In the genomic region with DNA sequence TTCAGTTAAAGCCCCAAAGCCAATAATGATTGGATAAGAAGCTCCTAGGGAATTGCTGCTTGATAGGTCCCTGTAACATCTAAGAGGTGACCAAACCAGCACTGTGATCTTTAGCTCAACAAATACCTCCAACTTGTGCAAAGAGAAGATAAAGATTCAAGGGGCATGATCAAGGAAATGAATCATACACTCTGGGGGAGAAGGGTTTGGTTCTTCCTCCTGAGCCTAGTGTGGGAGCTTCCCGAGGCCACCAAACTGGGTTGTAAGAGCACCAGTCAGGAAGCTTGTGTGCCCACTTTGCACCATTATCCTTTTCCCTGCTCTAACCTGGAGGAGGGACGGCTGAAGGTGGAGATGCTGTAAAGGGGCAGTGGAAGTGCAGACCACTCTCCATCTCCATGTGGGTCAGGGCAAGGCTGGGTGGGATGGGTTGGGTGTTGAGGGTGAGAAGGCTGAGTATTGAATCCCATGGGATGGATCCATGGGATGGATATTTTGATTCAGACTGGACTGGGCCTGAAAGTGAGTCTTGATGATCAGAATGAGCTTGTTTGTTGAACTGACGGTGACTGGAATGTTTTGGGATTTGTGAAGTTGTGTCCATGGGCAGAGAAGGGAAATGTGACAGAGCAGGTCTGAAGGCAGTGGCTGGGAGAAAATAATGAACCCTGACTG, we compare ENCODE assay signal across 1 cellular context.
A peak's percentile ranks its signal among the peaks of the same experiment; 100 is the strongest.
TF ChIP-seq lines count a peak whose summit lies in the region.

No MANE protein-coding gene starts in this region.

TF ChIP-seq in K562, 482 proteins besides CTCF, POLR2A, EP300 and RAD21 (continues in another document):
- no peak for TF ChIP-seq RAD51 (IDR thresholded peaks at IDR 0.05; ENCODE audit: borderline replicate concordance, low read depth)
- TF ChIP-seq FOS (IDR thresholded peaks at IDR 0.05; ENCODE audit: extremely low read depth, insufficient read length): peak; percentile 50
- TF ChIP-seq BCLAF1 (IDR thresholded peaks at IDR 0.05; ENCODE audit: borderline replicate concordance in 1 of 2, control insufficient read depth in 1 of 2, low read depth in 2 of 2, low read length in 1 of 2): 0 out of 4 replicates have a peak, but pooled peaks of 1 of the 2 experiments have one; percentile 29
- TF ChIP-seq ZNF589 (CRISPR knock-in tag; IDR thresholded peaks at IDR 0.05; ENCODE audit: low read depth): 0 out of 2 replicates have a peak, but pooled peaks have one; percentile 71
- TF ChIP-seq BHLHE40 (IDR thresholded peaks at IDR 0.05; ENCODE audit: low read length): 0 out of 2 replicates have a peak, but pooled peaks have one; percentile 9
- TF ChIP-seq DPF2 (IDR thresholded peaks at IDR 0.05): peak; percentile 96
- 0 out of 2 replicates have a peak, but pooled peaks have one; percentile 30 for TF ChIP-seq CTBP1 (IDR thresholded peaks at IDR 0.05; ENCODE audit: borderline replicate concordance)
- TF ChIP-seq ZC3H4 (CRISPR knock-in tag; IDR thresholded peaks at IDR 0.05; ENCODE audit: borderline replicate concordance): no peak
- peak; percentile 86 for TF ChIP-seq SMARCC2 (IDR thresholded peaks at IDR 0.05; ENCODE audit: low read depth)
- TF ChIP-seq SOX6 (IDR thresholded peaks at IDR 0.05): peak; percentile 36; the same call in 1 of the 2 replicates
- no peak for TF ChIP-seq CGGBP1 (CRISPR knock-in tag; IDR thresholded peaks at IDR 0.05)
- no peak for TF ChIP-seq BRF1 (IDR thresholded peaks at IDR 0.05; ENCODE audit: borderline replicate concordance, extremely low read depth, insufficient read length)
- 0 out of 2 replicates have a peak, but pooled peaks have one; percentile 31 for TF ChIP-seq CBX5 (IDR thresholded peaks at IDR 0.05; ENCODE audit: borderline replicate concordance, low read depth)
- peak in 1 of 2 experiments; percentile 76; a peak in 1 of 4 replicates for TF ChIP-seq FOXA3 (CRISPR knock-in tag; conservative IDR thresholded peaks at IDR 0.05 in 1 of 2, IDR thresholded peaks at IDR 0.05 in 1 of 2)
- peak; percentile 96 for TF ChIP-seq SMARCA4 (IDR thresholded peaks at IDR 0.05)
- TF ChIP-seq ETV5 (CRISPR knock-in tag; IDR thresholded peaks at IDR 0.05; ENCODE audit: low read depth): peak; percentile 75; the same call in 1 of the 2 replicates
- TF ChIP-seq MNT (conservative IDR thresholded peaks at IDR 0.05): 0 out of 4 replicates have a peak, but pooled peaks of 1 of the 2 experiments have one; percentile 19
- TF ChIP-seq BMI1 (IDR thresholded peaks at IDR 0.05; ENCODE audit: low read length): no peak
- TF ChIP-seq PML (IDR thresholded peaks at IDR 0.05; ENCODE audit: low read length): peak; percentile 75; the same call in 1 of the 2 replicates
- TF ChIP-seq, protein P1, sequence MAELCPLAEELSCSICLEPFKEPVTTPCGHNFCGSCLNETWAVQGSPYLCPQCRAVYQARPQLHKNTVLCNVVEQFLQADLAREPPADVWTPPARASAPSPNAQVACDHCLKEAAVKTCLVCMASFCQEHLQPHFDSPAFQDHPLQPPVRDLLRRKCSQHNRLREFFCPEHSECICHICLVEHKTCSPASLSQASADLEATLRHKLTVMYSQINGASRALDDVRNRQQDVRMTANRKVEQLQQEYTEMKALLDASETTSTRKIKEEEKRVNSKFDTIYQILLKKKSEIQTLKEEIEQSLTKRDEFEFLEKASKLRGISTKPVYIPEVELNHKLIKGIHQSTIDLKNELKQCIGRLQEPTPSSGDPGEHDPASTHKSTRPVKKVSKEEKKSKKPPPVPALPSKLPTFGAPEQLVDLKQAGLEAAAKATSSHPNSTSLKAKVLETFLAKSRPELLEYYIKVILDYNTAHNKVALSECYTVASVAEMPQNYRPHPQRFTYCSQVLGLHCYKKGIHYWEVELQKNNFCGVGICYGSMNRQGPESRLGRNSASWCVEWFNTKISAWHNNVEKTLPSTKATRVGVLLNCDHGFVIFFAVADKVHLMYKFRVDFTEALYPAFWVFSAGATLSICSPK (IDR thresholded peaks at IDR 0.05; ENCODE audit: borderline replicate concordance): no peak
- TF ChIP-seq NCOR1 (IDR thresholded peaks at IDR 0.05): peak; percentile 83
- TF ChIP-seq ZNF175 (CRISPR knock-in tag; IDR thresholded peaks at IDR 0.05; ENCODE audit: low read depth): peak; percentile 74
- TF ChIP-seq FOXM1 (IDR thresholded peaks at IDR 0.05; ENCODE audit: low read depth): peak; percentile 62; the same call in 1 of the 2 replicates
- no peak for TF ChIP-seq FOXM1 (CRISPR knock-in tag; IDR thresholded peaks at IDR 0.05; ENCODE audit: low read depth)
- TF ChIP-seq CBFA2T3 (IDR thresholded peaks at IDR 0.05): peak; percentile 94
- no peak for TF ChIP-seq SREBF2 (CRISPR knock-in tag; IDR thresholded peaks at IDR 0.05)
- no peak for TF ChIP-seq TAF9B (IDR thresholded peaks at IDR 0.05; ENCODE audit: partially characterized antibody)
- peak; percentile 29; the same call in 1 of the 2 replicates for TF ChIP-seq NFRKB (IDR thresholded peaks at IDR 0.05; ENCODE audit: low read depth)
- peak in 1 of 2 experiments; percentile 41; a peak in 1 of 3 replicates for TF ChIP-seq CBX3 (IDR thresholded peaks at IDR 0.05; ENCODE audit: borderline replicate concordance in 1 of 2, low read length in 2 of 2)
- peak; percentile 90 for TF ChIP-seq TCF3 (CRISPR knock-in tag; IDR thresholded peaks at IDR 0.05)
- TF ChIP-seq RCOR1 (IDR thresholded peaks at IDR 0.05; ENCODE audit: borderline replicate concordance in 1 of 2, low read depth in 2 of 2, low read length in 2 of 2): peak in 1 of 2 experiments; percentile 76; a peak in 1 of 4 replicates
- TF ChIP-seq, protein P2, sequence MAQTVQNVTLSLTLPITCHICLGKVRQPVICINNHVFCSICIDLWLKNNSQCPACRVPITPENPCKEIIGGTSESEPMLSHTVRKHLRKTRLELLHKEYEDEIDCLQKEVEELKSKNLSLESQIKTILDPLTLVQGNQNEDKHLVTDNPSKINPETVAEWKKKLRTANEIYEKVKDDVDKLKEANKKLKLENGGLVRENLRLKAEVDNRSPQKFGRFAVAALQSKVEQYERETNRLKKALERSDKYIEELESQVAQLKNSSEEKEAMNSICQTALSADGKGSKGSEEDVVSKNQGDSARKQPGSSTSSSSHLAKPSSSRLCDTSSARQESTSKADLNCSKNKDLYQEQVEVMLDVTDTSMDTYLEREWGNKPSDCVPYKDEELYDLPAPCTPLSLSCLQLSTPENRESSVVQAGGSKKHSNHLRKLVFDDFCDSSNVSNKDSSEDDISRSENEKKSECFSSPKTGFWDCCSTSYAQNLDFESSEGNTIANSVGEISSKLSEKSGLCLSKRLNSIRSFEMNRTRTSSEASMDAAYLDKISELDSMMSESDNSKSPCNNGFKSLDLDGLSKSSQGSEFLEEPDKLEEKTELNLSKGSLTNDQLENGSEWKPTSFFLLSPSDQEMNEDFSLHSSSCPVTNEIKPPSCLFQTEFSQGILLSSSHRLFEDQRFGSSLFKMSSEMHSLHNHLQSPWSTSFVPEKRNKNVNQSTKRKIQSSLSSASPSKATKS (CRISPR knock-in tag; IDR thresholded peaks at IDR 0.05): no peak
- no peak for TF ChIP-seq ZNF212 (CRISPR knock-in tag; IDR thresholded peaks at IDR 0.05)
- TF ChIP-seq, protein P3, sequence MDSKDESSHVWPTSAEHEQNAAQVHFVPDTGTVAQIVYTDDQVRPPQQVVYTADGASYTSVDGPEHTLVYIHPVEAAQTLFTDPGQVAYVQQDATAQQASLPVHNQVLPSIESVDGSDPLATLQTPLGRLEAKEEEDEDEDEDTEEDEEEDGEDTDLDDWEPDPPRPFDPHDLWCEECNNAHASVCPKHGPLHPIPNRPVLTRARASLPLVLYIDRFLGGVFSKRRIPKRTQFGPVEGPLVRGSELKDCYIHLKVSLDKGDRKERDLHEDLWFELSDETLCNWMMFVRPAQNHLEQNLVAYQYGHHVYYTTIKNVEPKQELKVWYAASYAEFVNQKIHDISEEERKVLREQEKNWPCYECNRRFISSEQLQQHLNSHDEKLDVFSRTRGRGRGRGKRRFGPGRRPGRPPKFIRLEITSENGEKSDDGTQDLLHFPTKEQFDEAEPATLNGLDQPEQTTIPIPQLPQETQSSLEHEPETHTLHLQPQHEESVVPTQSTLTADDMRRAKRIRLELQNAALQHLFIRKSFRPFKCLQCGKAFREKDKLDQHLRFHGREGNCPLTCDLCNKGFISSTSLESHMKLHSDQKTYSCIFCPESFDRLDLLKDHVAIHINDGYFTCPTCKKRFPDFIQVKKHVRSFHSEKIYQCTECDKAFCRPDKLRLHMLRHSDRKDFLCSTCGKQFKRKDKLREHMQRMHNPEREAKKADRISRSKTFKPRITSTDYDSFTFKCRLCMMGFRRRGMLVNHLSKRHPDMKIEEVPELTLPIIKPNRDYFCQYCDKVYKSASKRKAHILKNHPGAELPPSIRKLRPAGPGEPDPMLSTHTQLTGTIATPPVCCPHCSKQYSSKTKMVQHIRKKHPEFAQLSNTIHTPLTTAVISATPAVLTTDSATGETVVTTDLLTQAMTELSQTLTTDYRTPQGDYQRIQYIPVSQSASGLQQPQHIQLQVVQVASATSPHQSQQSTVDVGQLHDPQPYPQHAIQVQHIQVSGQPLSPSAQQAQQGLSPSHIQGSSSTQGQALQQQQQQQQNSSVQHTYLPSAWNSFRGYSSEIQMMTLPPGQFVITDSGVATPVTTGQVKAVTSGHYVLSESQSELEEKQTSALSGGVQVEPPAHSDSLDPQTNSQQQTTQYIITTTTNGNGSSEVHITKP (IDR thresholded peaks at IDR 0.05; ENCODE audit: partially characterized antibody): peak; percentile 16
- TF ChIP-seq KDM5B (IDR thresholded peaks at IDR 0.05; ENCODE audit: insufficient replicate concordance, low read depth, low read length): no peak
- no peak for TF ChIP-seq MECOM (CRISPR knock-in tag; IDR thresholded peaks at IDR 0.05)
- peak; percentile 47; the same call in 1 of the 2 replicates for TF ChIP-seq CREM (IDR thresholded peaks at IDR 0.05; ENCODE audit: low read depth)
- no peak for TF ChIP-seq TRIM28 (IDR thresholded peaks at IDR 0.05)
- no peak for TF ChIP-seq NR4A1 (CRISPR knock-in tag; IDR thresholded peaks at IDR 0.05)
- no peak for TF ChIP-seq NR4A1 (tag; IDR thresholded peaks at IDR 0.05)
- peak; percentile 57 to 65; a peak in 3 of 4 replicates for TF ChIP-seq TRIM24 (IDR thresholded peaks at IDR 0.05)
- no peak for TF ChIP-seq ZNF23 (CRISPR knock-in tag; IDR thresholded peaks at IDR 0.05)
- no peak for TF ChIP-seq FUS (optimal IDR thresholded peaks at IDR 0.05; ENCODE audit: low read depth, low read length)
- TF ChIP-seq STAT5A (IDR thresholded peaks at IDR 0.05; ENCODE audit: borderline replicate concordance, low read length): peak; percentile 75
- TF ChIP-seq, protein P4, sequence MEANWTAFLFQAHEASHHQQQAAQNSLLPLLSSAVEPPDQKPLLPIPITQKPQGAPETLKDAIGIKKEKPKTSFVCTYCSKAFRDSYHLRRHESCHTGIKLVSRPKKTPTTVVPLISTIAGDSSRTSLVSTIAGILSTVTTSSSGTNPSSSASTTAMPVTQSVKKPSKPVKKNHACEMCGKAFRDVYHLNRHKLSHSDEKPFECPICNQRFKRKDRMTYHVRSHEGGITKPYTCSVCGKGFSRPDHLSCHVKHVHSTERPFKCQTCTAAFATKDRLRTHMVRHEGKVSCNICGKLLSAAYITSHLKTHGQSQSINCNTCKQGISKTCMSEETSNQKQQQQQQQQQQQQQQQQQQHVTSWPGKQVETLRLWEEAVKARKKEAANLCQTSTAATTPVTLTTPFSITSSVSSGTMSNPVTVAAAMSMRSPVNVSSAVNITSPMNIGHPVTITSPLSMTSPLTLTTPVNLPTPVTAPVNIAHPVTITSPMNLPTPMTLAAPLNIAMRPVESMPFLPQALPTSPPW (CRISPR knock-in tag; IDR thresholded peaks at IDR 0.05): no peak
- peak; percentile 83; the same call in 1 of the 2 replicates for TF ChIP-seq JUN (IDR thresholded peaks at IDR 0.05; ENCODE audit: borderline replicate concordance, low read depth, low read length)
- TF ChIP-seq JUN (CRISPR knock-in tag; IDR thresholded peaks at IDR 0.05; ENCODE audit: borderline replicate concordance): no peak
- TF ChIP-seq FOXK1 (CRISPR knock-in tag; IDR thresholded peaks at IDR 0.05; ENCODE audit: borderline replicate concordance): no peak
- no peak for TF ChIP-seq U2AF2 (optimal IDR thresholded peaks at IDR 0.05; ENCODE audit: low read depth, low read length)
- TF ChIP-seq EGR1 (conservative IDR thresholded peaks at IDR 0.05): peak; percentile 51
